In the genomic region with DNA sequence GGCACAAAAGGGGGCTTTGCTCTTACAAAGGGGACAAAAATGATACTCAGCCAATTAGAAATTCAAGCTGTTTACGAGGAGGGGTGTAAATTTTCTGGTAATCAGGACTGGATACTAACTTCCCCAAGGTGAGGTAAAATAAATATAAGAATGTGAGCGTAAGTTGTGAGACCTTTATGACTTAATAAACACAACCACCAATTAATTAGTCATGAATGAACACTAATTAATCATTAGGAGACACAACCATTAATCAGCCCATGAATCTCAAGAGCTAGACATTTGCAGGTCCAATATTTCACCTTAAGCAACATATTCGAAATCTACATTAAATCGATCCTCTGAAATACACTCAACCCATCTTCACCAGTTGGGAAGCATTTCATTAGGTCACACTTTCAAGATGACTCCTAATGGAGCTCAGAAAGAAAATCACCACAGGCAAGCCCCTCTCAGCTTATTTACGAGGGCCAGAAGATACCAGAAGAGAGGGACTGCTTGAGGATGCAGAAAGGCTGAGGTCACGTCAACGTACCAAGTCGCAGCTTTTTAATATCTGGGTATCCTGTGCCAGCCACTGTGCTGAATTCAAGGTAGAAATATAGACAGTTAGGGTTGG, we compare ENCODE assay signal across 14 cellular contexts. TPM values are rescaled to one million over a fixed set of nuclear protein-coding genes. Genes with fewer than 3 reads are reported as not detected.
DNase-seq lines count a peak whose midpoint lies in the region; ATAC-seq and TF ChIP-seq lines count a peak whose summit lies in the region.
"Had no signal": no experiment of that assay in that cellular context is flagged by ENCODE, and none has a peak within 500 bp of the region (broad histone marks: within the 10 kb centered on the region; RNA-seq: fewer than 3 reads in every experiment).

No MANE protein-coding gene starts in this region.

- H3K4me3 ChIP-seq in GM23338 (no peak overlapping the region), duodenal mucosa (ENCODE audit: low read depth in 1 of 2, low read length in 2 of 2) (peak overlapping the region; percentile 10 to 72)
- H3K4me3 ChIP-seq: GM23248 had no signal

- H3K27me3 ChIP-seq in GM23338 (ENCODE audit: insufficient read depth): no peaks in the 10 kb centered on the region
- H3K27me3 ChIP-seq in duodenal mucosa (ENCODE audit: control insufficient read depth in 1 of 2, insufficient read depth in 2 of 2, low read length in 2 of 2): no peaks in the 10 kb centered on the region
- H3K27me3 ChIP-seq: BE2C had no signal

- no peak overlapping the region for H3K4me2 ChIP-seq in GM23338

- H3K27ac ChIP-seq in GM23338 (ENCODE audit: low read depth) (no peak overlapping the region), duodenal mucosa (ENCODE audit: low read depth, low read length) (no peak overlapping the region)
- H3K27ac ChIP-seq: GM23248, HL-60 had no signal

- no peak for TF ChIP-seq CTCF in GM23338 (conservative IDR thresholded peaks at IDR 0.05; ENCODE audit: low read depth in 2 of 2)

- H3K9ac ChIP-seq in duodenal mucosa (ENCODE audit: low read depth in 1 of 2, low read length in 2 of 2): no peak overlapping the region
- H3K9ac ChIP-seq: GM23248 had no signal

- no peaks in the 10 kb centered on the region for H4K20me1 ChIP-seq in GM23338 (replicated peaks; ENCODE audit: insufficient read depth)

- H3K4me3 Mint-ChIP-seq in GM23338: no peak overlapping the region
- H3K4me3 Mint-ChIP-seq in stimulated activated effector memory CD8-positive, alpha-beta T cell treated with anti-CD3 and anti-CD28 coated beads, Interleukin-12 subunit alpha, Interleukin-12 subunit beta, amount 100 ng/mL, for 72 hours: no peak overlapping the region
- H3K4me3 Mint-ChIP-seq: CD14-positive monocyte had no signal

- intact Hi-C loops in posterior vena cava (cut with DNase I): no loop called here

- H3F3A ChIP-seq in GM23338 (replicated peaks; ENCODE audit: low read depth): no peaks in the 10 kb centered on the region

- H3K9me2 ChIP-seq in GM23338 (ENCODE audit: insufficient read depth): 0 out of 2 replicates have a peak, but pooled peaks cover 6% of the 10 kb centered on the region

- H3K79me2 ChIP-seq in GM23338 (replicated peaks; ENCODE audit: insufficient read depth): no peaks in the 10 kb centered on the region

- H3K9me3 ChIP-seq in duodenal mucosa (ENCODE audit: control insufficient read depth in 1 of 2, low read length in 2 of 2): no peaks in the 10 kb centered on the region
- H3K9me3 ChIP-seq: BE2C had no signal

- no peaks in the 10 kb centered on the region for H3K9me3 Mint-ChIP-seq in GM23338
- no peaks in the 10 kb centered on the region for H3K9me3 Mint-ChIP-seq in stimulated activated effector memory CD8-positive, alpha-beta T cell treated with anti-CD3 and anti-CD28 coated beads, Interleukin-12 subunit alpha, Interleukin-12 subunit beta, amount 100 ng/mL, for 72 hours
- H3K9me3 Mint-ChIP-seq: CD14-positive monocyte; CD4-positive, alpha-beta memory T cell had no signal

- H3K4me1 Mint-ChIP-seq in GM23338: peaks cover 28% of the 10 kb centered on the region
- peaks cover 9% of the 10 kb centered on the region for H3K4me1 Mint-ChIP-seq in stimulated activated effector memory CD8-positive, alpha-beta T cell treated with anti-CD3 and anti-CD28 coated beads, Interleukin-12 subunit alpha, Interleukin-12 subunit beta, amount 100 ng/mL, for 72 hours
- H3K4me1 Mint-ChIP-seq: CD4-positive, alpha-beta memory T cell had no signal

- DNase-seq in GM23338 (ENCODE audit: low spot score) (no peak), NCI-H69 (lab: John Stamatoyannopoulos, UW) (no peak), posterior vena cava (ENCODE audit: low spot score) (no peak), dedifferentiated amniotic fluid mesenchymal stem cell (ENCODE audit: extremely low spot score) (no peak)
- no peak for DNase-seq in stimulated activated effector memory CD8-positive, alpha-beta T cell treated with anti-CD3 and anti-CD28 coated beads, Interleukin-12 subunit alpha, Interleukin-12 subunit beta, amount 100 ng/mL, for 72 hours (ENCODE audit: low spot score in 2 of 2)
- DNase-seq: ACHN; BE2C; CD4-positive, alpha-beta memory T cell; GM23248; HCEC 1CT; KBM-7 had no signal

- H3K27ac Mint-ChIP-seq in GM23338: no peak overlapping the region
- peak overlapping the region; percentile 32 for H3K27ac Mint-ChIP-seq in stimulated activated effector memory CD8-positive, alpha-beta T cell treated with anti-CD3 and anti-CD28 coated beads, Interleukin-12 subunit alpha, Interleukin-12 subunit beta, amount 100 ng/mL, for 72 hours

- H3K4me1 ChIP-seq in GM23338 (ENCODE audit: insufficient read depth) (peaks cover 12% of the 10 kb centered on the region), duodenal mucosa (ENCODE audit: control insufficient read depth in 1 of 2, insufficient read depth in 2 of 2, low read length in 2 of 2) (peaks cover 40 to 41% of the 10 kb centered on the region in 2 donors)
- H3K4me1 ChIP-seq: BE2C had no signal

- H2AFZ ChIP-seq in GM23338: 0 out of 2 replicates have a peak overlapping the region, but pooled peaks have one; percentile 23
- H2AFZ ChIP-seq: GM23248 had no signal

- peaks cover 10% of the 10 kb centered on the region for H3K27me3 Mint-ChIP-seq in GM23338 (ENCODE audit: insufficient read depth, low read depth, poor library complexity)
- H3K27me3 Mint-ChIP-seq: CD4-positive, alpha-beta memory T cell had no signal

- H3K36me3 Mint-ChIP-seq in GM23338 (ENCODE audit: low read depth): no peaks in the 10 kb centered on the region
- no peaks in the 10 kb centered on the region for H3K36me3 Mint-ChIP-seq in stimulated activated effector memory CD8-positive, alpha-beta T cell treated with anti-CD3 and anti-CD28 coated beads, Interleukin-12 subunit alpha, Interleukin-12 subunit beta, amount 100 ng/mL, for 72 hours
- H3K36me3 Mint-ChIP-seq: CD4-positive, alpha-beta memory T cell had no signal

- ATAC-seq in GM23338: no peak
- no peak for ATAC-seq in stimulated activated effector memory CD8-positive, alpha-beta T cell treated with anti-CD3 and anti-CD28 coated beads, Interleukin-12 subunit alpha, Interleukin-12 subunit beta, amount 100 ng/mL, for 72 hours

- H3K36me3 ChIP-seq in GM23338 (ENCODE audit: insufficient read depth): no peaks in the 10 kb centered on the region
- peaks cover 0 to 4% of the 10 kb centered on the region in 2 donors for H3K36me3 ChIP-seq in duodenal mucosa (ENCODE audit: control insufficient read depth in 1 of 2, insufficient read depth in 2 of 2, low read length in 2 of 2)
- H3K36me3 ChIP-seq: BE2C had no signal

TF ChIP-seq in GM23338, 12 proteins besides CTCF, POLR2A, EP300 and RAD21 (continues in another document):
- no peak for TF ChIP-seq POLR2AphosphoS5 (IDR thresholded peaks at IDR 0.05; ENCODE audit: low read depth)
- TF ChIP-seq NANOG (IDR thresholded peaks at IDR 0.05; ENCODE audit: borderline replicate concordance): no peak
- no peak for TF ChIP-seq JUNB (IDR thresholded peaks at IDR 0.05; ENCODE audit: unreplicated experiment)
- TF ChIP-seq, protein P1, sequence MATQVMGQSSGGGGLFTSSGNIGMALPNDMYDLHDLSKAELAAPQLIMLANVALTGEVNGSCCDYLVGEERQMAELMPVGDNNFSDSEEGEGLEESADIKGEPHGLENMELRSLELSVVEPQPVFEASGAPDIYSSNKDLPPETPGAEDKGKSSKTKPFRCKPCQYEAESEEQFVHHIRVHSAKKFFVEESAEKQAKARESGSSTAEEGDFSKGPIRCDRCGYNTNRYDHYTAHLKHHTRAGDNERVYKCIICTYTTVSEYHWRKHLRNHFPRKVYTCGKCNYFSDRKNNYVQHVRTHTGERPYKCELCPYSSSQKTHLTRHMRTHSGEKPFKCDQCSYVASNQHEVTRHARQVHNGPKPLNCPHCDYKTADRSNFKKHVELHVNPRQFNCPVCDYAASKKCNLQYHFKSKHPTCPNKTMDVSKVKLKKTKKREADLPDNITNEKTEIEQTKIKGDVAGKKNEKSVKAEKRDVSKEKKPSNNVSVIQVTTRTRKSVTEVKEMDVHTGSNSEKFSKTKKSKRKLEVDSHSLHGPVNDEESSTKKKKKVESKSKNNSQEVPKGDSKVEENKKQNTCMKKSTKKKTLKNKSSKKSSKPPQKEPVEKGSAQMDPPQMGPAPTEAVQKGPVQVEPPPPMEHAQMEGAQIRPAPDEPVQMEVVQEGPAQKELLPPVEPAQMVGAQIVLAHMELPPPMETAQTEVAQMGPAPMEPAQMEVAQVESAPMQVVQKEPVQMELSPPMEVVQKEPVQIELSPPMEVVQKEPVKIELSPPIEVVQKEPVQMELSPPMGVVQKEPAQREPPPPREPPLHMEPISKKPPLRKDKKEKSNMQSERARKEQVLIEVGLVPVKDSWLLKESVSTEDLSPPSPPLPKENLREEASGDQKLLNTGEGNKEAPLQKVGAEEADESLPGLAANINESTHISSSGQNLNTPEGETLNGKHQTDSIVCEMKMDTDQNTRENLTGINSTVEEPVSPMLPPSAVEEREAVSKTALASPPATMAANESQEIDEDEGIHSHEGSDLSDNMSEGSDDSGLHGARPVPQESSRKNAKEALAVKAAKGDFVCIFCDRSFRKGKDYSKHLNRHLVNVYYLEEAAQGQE (IDR thresholded peaks at IDR 0.05; ENCODE audit: unreplicated experiment): no peak
- no peak for TF ChIP-seq CREB1 (CRISPR knock-in tag; IDR thresholded peaks at IDR 0.05; ENCODE audit: low read depth)
- TF ChIP-seq, protein P2, sequence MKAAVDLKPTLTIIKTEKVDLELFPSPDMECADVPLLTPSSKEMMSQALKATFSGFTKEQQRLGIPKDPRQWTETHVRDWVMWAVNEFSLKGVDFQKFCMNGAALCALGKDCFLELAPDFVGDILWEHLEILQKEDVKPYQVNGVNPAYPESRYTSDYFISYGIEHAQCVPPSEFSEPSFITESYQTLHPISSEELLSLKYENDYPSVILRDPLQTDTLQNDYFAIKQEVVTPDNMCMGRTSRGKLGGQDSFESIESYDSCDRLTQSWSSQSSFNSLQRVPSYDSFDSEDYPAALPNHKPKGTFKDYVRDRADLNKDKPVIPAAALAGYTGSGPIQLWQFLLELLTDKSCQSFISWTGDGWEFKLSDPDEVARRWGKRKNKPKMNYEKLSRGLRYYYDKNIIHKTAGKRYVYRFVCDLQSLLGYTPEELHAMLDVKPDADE (IDR thresholded peaks at IDR 0.05): no peak
- TF ChIP-seq ZNF331 (CRISPR knock-in tag; IDR thresholded peaks at IDR 0.05; ENCODE audit: low read depth): no peak
- TF ChIP-seq EZH2phosphoT487 (IDR thresholded peaks at IDR 0.05; ENCODE audit: unreplicated experiment): no peak
- TF ChIP-seq STAT1 (IDR thresholded peaks at IDR 0.05; ENCODE audit: unreplicated experiment): no peak
- TF ChIP-seq EZH2 (IDR thresholded peaks at IDR 0.05; ENCODE audit: low read depth, unreplicated experiment): no peak
- no peak for TF ChIP-seq ZNF114 (CRISPR knock-in tag; IDR thresholded peaks at IDR 0.05)

RNA-seq across cellular contexts. Expression of a gene that starts 2.7 kb away (rescaled TPM):
- not detected in 2 replicates for total RNA-seq in GM23338 (2014; rRNA removed; shearing (Covaris generic))
- not detected in 2 replicates for polyA plus RNA-seq in GM23338 (2016; fragmentation: Nextera tagmentation; extraction: Ambion mirVana)
- 1 to 10 TPM in 1 of 2 donors, under 1 TPM in 1; 0.48 to 1.2 TPM for total RNA-seq in posterior vena cava
